15 cellular contexts compared by ENCODE assay signal in genomic region chr3:152728346-152728980, GRCh38.
DNase-seq lines count a peak whose midpoint lies in the region; ATAC-seq lines count a peak whose summit lies in the region.
"Had no signal": no experiment of that assay in that cellular context is flagged by ENCODE, and none has a peak within 500 bp of the region (broad histone marks: within the 10 kb centered on the region; RNA-seq: fewer than 3 reads in every experiment).

No MANE protein-coding gene starts in this region.

- H2BK12ac ChIP-seq in mesenchymal stem cell (ENCODE audit: low read length in 2 of 2) = no peak overlapping the region

- no peaks in the 10 kb centered on the region for H3K9me3 ChIP-seq in mesenchymal stem cell (ENCODE audit: control insufficient read depth, low read length)
- H3K9me3 ChIP-seq: BLaER1 had no signal

- no peaks in the 10 kb centered on the region for H3K79me1 ChIP-seq in mesenchymal stem cell (replicated peaks; ENCODE audit: low read length, poor library complexity, severe bottlenecking)

- no peak overlapping the region for H2BK120ac ChIP-seq in mesenchymal stem cell (ENCODE audit: low read depth, low read length)

- H3K4me1 ChIP-seq in mesenchymal stem cell (ENCODE audit: control insufficient read depth, insufficient read depth, low read depth, low read length) = no peaks in the 10 kb centered on the region
- H3K4me1 ChIP-seq: BLaER1 had no signal

- H2BK15ac ChIP-seq in mesenchymal stem cell (ENCODE audit: low read depth, poor library complexity, severe bottlenecking) = no peak overlapping the region

- CTCF ChIA-PET in activated CD8-positive, alpha-beta memory T cell treated with anti-CD3 and anti-CD28 coated beads, Interleukin-2, amount 10 ng/mL, durations not matched to agents 7 days and 5 days (lab: Charles Lee) = no interaction called here

- H3K27me3 ChIP-seq in mesenchymal stem cell (ENCODE audit: control insufficient read depth in 1 of 2, insufficient read depth in 1 of 2, low read length in 2 of 2) = no peaks in the 10 kb centered on the region
- H3K27me3 ChIP-seq: BLaER1 had no signal

- H3K4me1 Mint-ChIP-seq in activated CD8-positive, alpha-beta memory T cell treated with anti-CD3 and anti-CD28 coated beads, Interleukin-2, amount 10 ng/mL, durations not matched to agents 7 days and 5 days = no peaks in the 10 kb centered on the region
- H3K4me1 Mint-ChIP-seq: CD8-positive, alpha-beta memory T cell had no signal

- H3K36me3 ChIP-seq in mesenchymal stem cell (ENCODE audit: control insufficient read depth in 1 of 2, insufficient read depth in 2 of 2, low read depth in 1 of 2, low read length in 2 of 2) = no peaks in the 10 kb centered on the region
- H3K36me3 ChIP-seq: BLaER1 had no signal

- no peak overlapping the region for H4K8ac ChIP-seq in mesenchymal stem cell (ENCODE audit: low read length)

- H3K4me2 ChIP-seq in mesenchymal stem cell (ENCODE audit: low read length, poor library complexity, severe bottlenecking) = no peak overlapping the region
- H3K4me2 ChIP-seq: BLaER1 had no signal

- DNase-seq in COLO829 (ENCODE audit: low spot score) = peak; percentile 21
- DNase-seq in RPMI7951 (ENCODE audit: low read depth) = peak; percentile 5
- peak; percentile 49 for DNase-seq in fibroblast of gingiva (ENCODE audit: low read depth)
- DNase-seq in mesenchymal stem cell = peak; percentile 56
- DNase-seq in activated CD8-positive, alpha-beta memory T cell treated with anti-CD3 and anti-CD28 coated beads, Interleukin-2, amount 10 ng/mL, durations not matched to agents 7 days and 5 days = no peak
- DNase-seq: AML-193; CD8-positive, alpha-beta memory T cell; DMS53; GOT3; HCEC 1CT had no signal

- H3K18ac ChIP-seq in mesenchymal stem cell (ENCODE audit: low read depth in 1 of 2, low read length in 2 of 2) = no peak overlapping the region

- peaks cover 22% of the 10 kb centered on the region for H3K27me3 Mint-ChIP-seq in activated CD8-positive, alpha-beta memory T cell treated with anti-CD3 and anti-CD28 coated beads, Interleukin-2, amount 10 ng/mL, durations not matched to agents 7 days and 5 days

- H3K14ac ChIP-seq in mesenchymal stem cell (ENCODE audit: low read length in 2 of 2) = no peak overlapping the region

- no peaks in the 10 kb centered on the region for H3K9me3 Mint-ChIP-seq in activated CD8-positive, alpha-beta memory T cell treated with anti-CD3 and anti-CD28 coated beads, Interleukin-2, amount 10 ng/mL, durations not matched to agents 7 days and 5 days (ENCODE audit: low read depth)
- H3K9me3 Mint-ChIP-seq: CD8-positive, alpha-beta memory T cell had no signal

- H3K27ac ChIP-seq in mesenchymal stem cell (ENCODE audit: low read length, poor library complexity, severe bottlenecking) = no peak overlapping the region
- H3K27ac ChIP-seq: BLaER1, HL-60 had no signal

- no peak overlapping the region for H2AFZ ChIP-seq in mesenchymal stem cell (ENCODE audit: low read depth, low read length)

- H3K4me3 Mint-ChIP-seq in activated CD8-positive, alpha-beta memory T cell treated with anti-CD3 and anti-CD28 coated beads, Interleukin-2, amount 10 ng/mL, durations not matched to agents 7 days and 5 days = no peak overlapping the region
- H3K4me3 Mint-ChIP-seq: CD8-positive, alpha-beta memory T cell had no signal

- no peak overlapping the region for H3K27ac Mint-ChIP-seq in activated CD8-positive, alpha-beta memory T cell treated with anti-CD3 and anti-CD28 coated beads, Interleukin-2, amount 10 ng/mL, durations not matched to agents 7 days and 5 days
- H3K27ac Mint-ChIP-seq: CD8-positive, alpha-beta memory T cell had no signal

- no peak overlapping the region for H3K4ac ChIP-seq in mesenchymal stem cell (ENCODE audit: low read depth in 1 of 2, low read length in 2 of 2)

- no peak overlapping the region for H3K4me3 ChIP-seq in mesenchymal stem cell (ENCODE audit: insufficient read depth in 1 of 2, low read depth in 1 of 2, low read length in 2 of 2)
- H3K4me3 ChIP-seq: BLaER1, K562 had no signal

- H4K91ac ChIP-seq in mesenchymal stem cell (ENCODE audit: low read length) = no peak overlapping the region

- H3K36me3 Mint-ChIP-seq in activated CD8-positive, alpha-beta memory T cell treated with anti-CD3 and anti-CD28 coated beads, Interleukin-2, amount 10 ng/mL, durations not matched to agents 7 days and 5 days = no peaks in the 10 kb centered on the region
- H3K36me3 Mint-ChIP-seq: CD8-positive, alpha-beta memory T cell had no signal

- ATAC-seq in activated CD8-positive, alpha-beta memory T cell treated with anti-CD3 and anti-CD28 coated beads, Interleukin-2, amount 10 ng/mL, durations not matched to agents 7 days and 5 days = no peak
- ATAC-seq in GM21723 (IDR thresholded peaks at IDR 0.05; ENCODE audit: unreplicated experiment) = no peak
- no peak for ATAC-seq in HG03097 (IDR thresholded peaks at IDR 0.05; ENCODE audit: low FRiP score, unreplicated experiment)
- ATAC-seq: K562 had no signal

- no peak overlapping the region for H2AK5ac ChIP-seq in mesenchymal stem cell (ENCODE audit: low read length, severe bottlenecking)

- H3K23ac ChIP-seq in mesenchymal stem cell (ENCODE audit: low read length in 2 of 2) = no peak overlapping the region

- no peak overlapping the region for H3K9ac ChIP-seq in mesenchymal stem cell (ENCODE audit: low read length)
- H3K9ac ChIP-seq: BLaER1 had no signal

- WGBS in mesenchymal stem cell = no CpG with 5 or more reads among the region's 2 CpGs

- H2BK5ac ChIP-seq in mesenchymal stem cell (ENCODE audit: low read depth, low read length, poor library complexity, severe bottlenecking) = no peak overlapping the region
